Comparison of ENCODE assay signal across 23 cellular contexts in the genomic region with DNA sequence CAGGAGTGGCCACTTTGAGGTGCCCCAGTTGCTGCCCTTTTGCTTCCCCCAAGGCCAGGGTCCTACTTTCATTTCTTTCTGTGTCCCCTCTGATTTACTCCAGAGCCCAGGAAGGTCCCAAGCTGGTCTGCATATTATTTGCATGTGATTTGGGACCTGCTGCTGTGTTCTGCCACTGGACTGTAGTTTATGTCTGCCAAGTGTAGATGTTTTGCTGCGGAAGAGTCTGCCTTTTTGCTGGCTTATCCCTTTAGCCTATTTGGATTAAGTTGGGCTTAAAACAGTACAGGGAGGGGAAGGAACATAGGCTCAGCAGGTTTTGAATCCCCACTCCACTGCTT. TPM values are rescaled to one million over a fixed set of nuclear protein-coding genes. Genes with fewer than 3 reads are reported as not detected.
DNase-seq lines count a peak whose midpoint lies in the region; ATAC-seq, FAIRE-seq and TF ChIP-seq lines count a peak whose summit lies in the region.
"Had no signal": no experiment of that assay in that cellular context is flagged by ENCODE, and none has a peak within 500 bp of the region (broad histone marks: within the 10 kb centered on the region; RNA-seq: fewer than 3 reads in every experiment).

No MANE protein-coding gene starts in this region.

- no peak overlapping the region for H2AK5ac ChIP-seq in H1 (ENCODE audit: low read depth, low read length)

- CTCF ChIA-PET in HepG2 (lab: Yijun Ruan, JAX; ENCODE audit: low intra/inter-chr PET ratio, low total read pairs), result no interaction called here
- CTCF ChIA-PET in H1 (lab: Charles Lee; ENCODE audit: partially characterized antibody), result interaction anchor here (0.6 to 3.7 kb wide), 32 partner anchors 9 to 483 kb away, joined by 3 to 19 read pairs (median 3); a partner anchor contains a TSS

- no peak overlapping the region for H2BK120ac ChIP-seq in H1 (replicated peaks; ENCODE audit: low read depth, low read length)

- TF ChIP-seq POLR2A in HepG2 (IDR thresholded peaks at IDR 0.05; ENCODE audit: insufficient read depth in 1 of 2, low read depth in 2 of 2, low read length in 2 of 2), result no peak
- no peak for TF ChIP-seq POLR2A in right lobe of liver (IDR thresholded peaks at IDR 0.05)
- no peak for TF ChIP-seq POLR2A in H1 (IDR thresholded peaks at IDR 0.05; ENCODE audit: control extremely low read depth in 1 of 2, low read depth in 2 of 2, low read length in 2 of 2)
- TF ChIP-seq POLR2A in lower leg skin (IDR thresholded peaks at IDR 0.05), result no peak

- DNase-seq in HepG2 (ENCODE audit: low spot score) (no peak), right lobe of liver (no peak), RWPE2 (ENCODE audit: low spot score) (no peak), H1 (ENCODE audit: low read depth in 1 of 2, low spot score in 2 of 2) (no peak), DMS153 (lab: John Stamatoyannopoulos, UW) (no peak), lower lobe of right lung (no peak), T-helper 9 cell (no peak), lower leg skin (ENCODE audit: low spot score in 2 of 2) (no peak)
- DNase-seq: ACHN; CD4-positive, CD25-positive, alpha-beta regulatory T cell; GM23248; HCEC 1CT; NCI-H1092; NCI-H1417 treated with DMSO at 0.1 percent for 48 hours; NCI-H1694 treated with DMSO at 0.1 percent for 48 hours; NCI-H2081 treated with DMSO at 0.1 percent for 48 hours; NCI-H2171; NCI-H226; SHP77 had no signal

- in situ Hi-C loops in HepG2 (cut with HindIII; ENCODE audit: extremely low pct_ligation_motif_present, low pct_unique_long_range_greater_than_20kb), result no loop called here

- no TSS peak for BruUV-seq in HepG2 (replicated peaks; lab: Mats Ljungman, UMichigan)

- H3K23ac ChIP-seq in H1 (ENCODE audit: insufficient read length), result no peak overlapping the region

- no peak overlapping the region for H2BK15ac ChIP-seq in H1 (ENCODE audit: low read length)

- no peak overlapping the region for H4K91ac ChIP-seq in H1 (replicated peaks; ENCODE audit: insufficient read length, low read length)

- no peak overlapping the region for H3K14ac ChIP-seq in H1 (ENCODE audit: insufficient read length)

- no peak for TF ChIP-seq RAD21 in HepG2 (CRISPR knock-in tag; IDR thresholded peaks at IDR 0.05)
- no peak for TF ChIP-seq RAD21 in H1 (IDR thresholded peaks at IDR 0.05 in 1 of 2, conservative IDR thresholded peaks at IDR 0.05 in 1 of 2; ENCODE audit: low read depth in 2 of 2, low read length in 2 of 2)

- H3K36me3 ChIP-seq in HepG2 (replicated peaks in 1 of 2; ENCODE audit: control insufficient read depth in 1 of 2, insufficient read depth in 2 of 2, low read length in 2 of 2), result no peaks in the 10 kb centered on the region
- H3K36me3 ChIP-seq in right lobe of liver, result no peaks in the 10 kb centered on the region
- no peaks in the 10 kb centered on the region for H3K36me3 ChIP-seq in RWPE2 (ENCODE audit: low read depth)
- H3K36me3 ChIP-seq in H1 (ENCODE audit: control insufficient read depth in 2 of 4, insufficient read depth in 4 of 4, low read length in 3 of 4), result no peaks in the 10 kb centered on the region
- no peaks in the 10 kb centered on the region for H3K36me3 ChIP-seq in lower lobe of right lung
- H3K36me3 ChIP-seq: BE2C had no signal

- no peak for TF ChIP-seq CTCF in HepG2 (CRISPR knock-in tag; IDR thresholded peaks at IDR 0.05)
- TF ChIP-seq CTCF in right lobe of liver (IDR thresholded peaks at IDR 0.05), result no peak
- TF ChIP-seq CTCF in RWPE2 (IDR thresholded peaks at IDR 0.05; ENCODE audit: poor library complexity, severe bottlenecking), result no peak
- TF ChIP-seq CTCF in H1 (IDR thresholded peaks at IDR 0.05; ENCODE audit: control extremely low read depth in 1 of 3, insufficient read depth in 1 of 3, low read depth in 1 of 3, low read length in 3 of 3), result no peak
- no peak for TF ChIP-seq CTCF in lower lobe of right lung (IDR thresholded peaks at IDR 0.05)
- TF ChIP-seq CTCF in lower leg skin (IDR thresholded peaks at IDR 0.05), result no peak

- H2BK5ac ChIP-seq in H1 (ENCODE audit: low read depth, low read length), result no peak overlapping the region

- 50% methylated on average over 1 of the region's 1 CpG for WGBS in HepG2 (ENCODE audit: low lambda C conversion rate)
- WGBS in right lobe of liver (ENCODE audit: insufficient coverage, low coverage, low lambda C conversion rate, missing lambda C conversion rate), result no CpG with 5 or more reads among the region's 1 CpG
- WGBS in H1 (ENCODE audit: extremely low coverage in 1 of 2, insufficient coverage in 1 of 2, insufficient read length in 1 of 2, insufficient replicate concordance in 2 of 2, low coverage in 1 of 2, low lambda C conversion rate in 2 of 2, missing lambda C conversion rate in 1 of 2), 2 experiments, result 96% methylated on average over 1 of the region's 1 CpG; no CpG with 5 or more reads in 1 of the 2 experiments
- WGBS in lower leg skin, 2 donors, result 89 to 93% methylated on average over 1 of the region's 1 CpG

- TF ChIP-seq EP300 in HepG2 (IDR thresholded peaks at IDR 0.05; ENCODE audit: low read depth in 2 of 2, low read length in 2 of 2) (no peak), HepG2 (CRISPR knock-in tag; IDR thresholded peaks at IDR 0.05; ENCODE audit: borderline replicate concordance) (no peak), H1 (IDR thresholded peaks at IDR 0.05; ENCODE audit: borderline replicate concordance in 1 of 2, low read depth in 2 of 2, low read length in 2 of 2) (no peak)

- no peak for FAIRE-seq in HepG2 (lab: Jason Lieb, UNC)
- FAIRE-seq in H1 (lab: Jason Lieb, UNC), result no peak
- FAIRE-seq: D721Med had no signal

- no peak overlapping the region for H4K5ac ChIP-seq in H1 (ENCODE audit: insufficient read length, low read depth, low read length)

- no peaks in the 10 kb centered on the region for H3K79me2 ChIP-seq in HepG2 (ENCODE audit: insufficient read depth, low read length)
- H3K79me2 ChIP-seq in H1 (ENCODE audit: control insufficient read depth in 1 of 2, insufficient read depth in 2 of 2, low read length in 2 of 2), result no peaks in the 10 kb centered on the region

- H3K4me1 ChIP-seq in HepG2 (ENCODE audit: insufficient read depth, low read length), result peaks cover 11% of the 10 kb centered on the region
- H3K4me1 ChIP-seq in right lobe of liver, result no peaks in the 10 kb centered on the region
- H3K4me1 ChIP-seq in RWPE2 (ENCODE audit: insufficient read depth, poor library complexity, severe bottlenecking), result peaks cover 17% of the 10 kb centered on the region
- peaks cover 0 to 2% (median 0%) of the 10 kb centered on the region in 4 experiments; a peak in 1 of 7 replicates for H3K4me1 ChIP-seq in H1 (replicated peaks in 1 of 4; ENCODE audit: control insufficient read depth in 3 of 4, insufficient read depth in 4 of 4, low read length in 3 of 4)
- H3K4me1 ChIP-seq in lower lobe of right lung, result peaks cover 9% of the 10 kb centered on the region
- H3K4me1 ChIP-seq: BE2C had no signal

- no peak overlapping the region for H2AFZ ChIP-seq in HepG2 (ENCODE audit: low read length)
- peak overlapping the region; percentile 66; the same call in 1 of the 2 replicates for H2AFZ ChIP-seq in H1 (ENCODE audit: low read length)
- H2AFZ ChIP-seq: GM23248 had no signal

- H3K23me2 ChIP-seq in H1 (ENCODE audit: low read depth, low read length), result no peaks in the 10 kb centered on the region

- H3K18ac ChIP-seq in H1 (ENCODE audit: extremely low read depth, low read length), result no peak overlapping the region

- H2BK20ac ChIP-seq in H1 (ENCODE audit: low read length), result no peak overlapping the region

- no peak for ATAC-seq in HepG2
- no peak for ATAC-seq in right lobe of liver
- ATAC-seq in RWPE2 (ENCODE audit: low read depth), result no peak
- no peak for ATAC-seq in lower lobe of right lung

- H3K4me2 ChIP-seq in HepG2 (ENCODE audit: low read depth, low read length) (no peak overlapping the region), H1 (ENCODE audit: insufficient read depth in 1 of 2, low read depth in 2 of 2, low read length in 2 of 2) (no peak overlapping the region)

- intact Hi-C loops in HepG2 (cut with micrococcal nuclease; ENCODE audit: unreplicated experiment) (no loop called here), right lobe of liver (cut with DNase I) (no loop called here), lower lobe of right lung (cut with DNase I) (no loop called here), lower leg skin (cut with DNase I; ENCODE audit: low total_unique reads) (no loop called here)

- no peak overlapping the region for H2BK12ac ChIP-seq in H1 (ENCODE audit: low read depth, low read length)

- H3K27ac ChIP-seq in HepG2 (ENCODE audit: extremely low read length, insufficient read depth, low read length), result no peak overlapping the region
- H3K27ac ChIP-seq in right lobe of liver, result no peak overlapping the region
- H3K27ac ChIP-seq in RWPE2 (ENCODE audit: poor library complexity, severe bottlenecking), result peak overlapping the region; percentile 62
- H3K27ac ChIP-seq in H1 (ENCODE audit: low read depth, low read length), result no peak overlapping the region
- no peak overlapping the region for H3K27ac ChIP-seq in lower lobe of right lung
- H3K27ac ChIP-seq: GM23248 had no signal

- H3K27me3 ChIP-seq in HepG2 (ENCODE audit: control insufficient read depth in 1 of 2, insufficient read depth in 2 of 2, low read length in 2 of 2) (peaks cover 0 to 8% of the 10 kb centered on the region in 2 experiments; a peak in 2 of 5 replicates), right lobe of liver (peaks cover 0 to 7% of the 10 kb centered on the region in 2 donors), RWPE2 (ENCODE audit: insufficient read depth, poor library complexity, severe bottlenecking) (no peaks in the 10 kb centered on the region), H1 (replicated peaks in 1 of 4; ENCODE audit: control insufficient read depth in 3 of 4, extremely low read depth in 1 of 4, insufficient read depth in 3 of 4, low read length in 3 of 4) (peaks cover 0 to 8% (median 1%) of the 10 kb centered on the region in 4 experiments; a peak in 4 of 7 replicates), lower lobe of right lung (ENCODE audit: low read depth) (peaks cover 20% of the 10 kb centered on the region)
- H3K27me3 ChIP-seq: BE2C had no signal

- no peaks in the 10 kb centered on the region for H3K79me1 ChIP-seq in H1 (ENCODE audit: low read depth, low read length)

- no peak overlapping the region for H3K56ac ChIP-seq in H1 (replicated peaks; ENCODE audit: insufficient read length, low read depth, low read length)

- H3K4me3 ChIP-seq in HepG2 (replicated peaks in 1 of 3; ENCODE audit: insufficient read depth in 1 of 3, low read depth in 2 of 3, low read length in 3 of 3) (no peak overlapping the region), right lobe of liver (no peak overlapping the region), RWPE2 (ENCODE audit: severe bottlenecking) (no peak overlapping the region), H1 (ENCODE audit: extremely low read depth in 1 of 4, insufficient read depth in 2 of 4, low read depth in 3 of 4, low read length in 4 of 4) (no peak overlapping the region), lower lobe of right lung (no peak overlapping the region), lower leg skin (ENCODE audit: low read depth, poor library complexity, severe bottlenecking) (no peak overlapping the region)
- H3K4me3 ChIP-seq: GM23248 had no signal

- H3K4ac ChIP-seq in H1 (replicated peaks; ENCODE audit: insufficient read length, low read depth, low read length), result no peak overlapping the region

- POLR2A ChIA-PET in HepG2 (lab: Yijun Ruan, JAX), result no interaction called here
- POLR2A ChIA-PET in H1 (lab: Charles Lee; ENCODE audit: partially characterized antibody), result interaction anchor here (0.7 kb wide), 1 partner anchor 9 kb away, joined by 3 read pairs; no protein-coding TSS in a partner anchor

- no peak overlapping the region for H3K9ac ChIP-seq in HepG2 (ENCODE audit: insufficient read depth, low read depth, low read length)
- no peak overlapping the region for H3K9ac ChIP-seq in H1 (replicated peaks in 1 of 4; ENCODE audit: extremely low read depth in 1 of 4, low read depth in 3 of 4, low read length in 3 of 4)
- H3K9ac ChIP-seq: GM23248 had no signal

- H4K20me1 ChIP-seq in HepG2 (ENCODE audit: insufficient read depth, low read length) (no peaks in the 10 kb centered on the region), H1 (replicated peaks in 1 of 2; ENCODE audit: control insufficient read depth in 1 of 2, insufficient read depth in 2 of 2, low read length in 2 of 2) (no peaks in the 10 kb centered on the region)

- H4K8ac ChIP-seq in H1 (ENCODE audit: extremely low read depth, insufficient read depth, low read length), result no peak overlapping the region

- no peaks in the 10 kb centered on the region for H3K9me3 ChIP-seq in HepG2 (ENCODE audit: low read length)
- H3K9me3 ChIP-seq in right lobe of liver, result no peaks in the 10 kb centered on the region
- H3K9me3 ChIP-seq in RWPE2 (ENCODE audit: severe bottlenecking), result no peaks in the 10 kb centered on the region
- no peaks in the 10 kb centered on the region for H3K9me3 ChIP-seq in H1 (ENCODE audit: insufficient read depth in 2 of 2, low read depth in 1 of 2, low read length in 1 of 2)
- H3K9me3 ChIP-seq in lower lobe of right lung, result no peaks in the 10 kb centered on the region
- H3K9me3 ChIP-seq: BE2C had no signal

RNA-seq across cellular contexts. Expression of a gene that starts 21.4 kb away (rescaled TPM):
- total RNA-seq in HepG2 (2016; rRNA removed; fragmentation: Illumina TruSeq; extraction: Trizol) (not detected in 2 replicates), right lobe of liver (under 1 TPM in 3 of 6 experiments, not detected in 3; 0.06 to 0.15 (median 0.11) TPM), lower lobe of right lung (not detected), lower leg skin (under 1 TPM; 0.04 to 0.29 (median 0.12) TPM)
- not detected in 2 replicates for total RNA-seq in HepG2 (2016; cell fraction: cytosol; rRNA removed; fragmentation: Illumina TruSeq; extraction: Trizol; ENCODE audit: low read depth)
- total RNA-seq in HepG2 (2016; cell fraction: insoluble cytoplasmic fraction; rRNA removed; fragmentation: Illumina TruSeq; extraction: Trizol), result not detected in 2 replicates
- not detected in 2 replicates for total RNA-seq in HepG2 (2016; cell fraction: membrane; rRNA removed; fragmentation: Illumina TruSeq; extraction: Trizol)
- total RNA-seq in HepG2 (2016; cell fraction: nucleus; rRNA removed; fragmentation: Illumina TruSeq; extraction: Trizol), result not detected in 2 replicates
- polyA plus RNA-seq in HepG2 (2011; rRNA removed) (not detected in 2 replicates), H1 (2011; rRNA removed) (under 0.01 TPM in 1 of 2 replicates, not detected in the other)
- not detected in 2 replicates for polyA plus RNA-seq in HepG2 (2011; cell fraction: cytosol; rRNA removed)
- polyA plus RNA-seq in HepG2 (2011; cell fraction: nucleus; rRNA removed), result not detected in 2 replicates
- not detected in 2 replicates for polyA plus RNA-seq in HepG2 (2012)
- not detected in 2 replicates for polyA plus RNA-seq in HepG2 (2016; cell fraction: cytosol; fragmentation: Illumina TruSeq; extraction: Trizol; ENCODE audit: low read depth)
- polyA plus RNA-seq in HepG2 (2016; cell fraction: insoluble cytoplasmic fraction; fragmentation: Illumina TruSeq; extraction: Trizol; ENCODE audit: low read depth), result not detected in 2 replicates
- not detected in 2 replicates for polyA plus RNA-seq in HepG2 (2016; cell fraction: membrane; fragmentation: Illumina TruSeq; extraction: Trizol; ENCODE audit: low read depth)
- not detected in 2 replicates for polyA plus RNA-seq in HepG2 (2016; cell fraction: nucleus; fragmentation: Illumina TruSeq; extraction: Trizol; ENCODE audit: insufficient read depth, low read depth)
- 2.3 TPM in 1 of 2 replicates, not detected in the other for polyA minus RNA-seq in HepG2 (2011; rRNA and poly(A)+ RNA removed; ENCODE audit: low replicate concordance)
- polyA minus RNA-seq in HepG2 (2011; cell fraction: cytosol; rRNA and poly(A)+ RNA removed), result not detected in 2 replicates
- polyA minus RNA-seq in HepG2 (2011; cell fraction: nucleus; rRNA and poly(A)+ RNA removed), result not detected in 2 replicates
- total RNA-seq in H1 (2021; fragmentation: NEBNext Ultra II Directional; extraction: Animal tissue kit (Norgen Biotek cat#: 25700)), result not detected in 2 replicates
- polyA plus RNA-seq in H1 (2011; cell fraction: cytosol; rRNA removed), result 0.01 TPM
- polyA plus RNA-seq in H1 (2011; cell fraction: nucleus; rRNA removed), result not detected
- polyA plus RNA-seq in H1 (2012, experiment 1 of 2), result not detected in 4 replicates
- not detected for polyA plus RNA-seq in H1 (2012, experiment 2 of 2)
- polyA plus RNA-seq in H1 (2013, experiment 1 of 2), result not detected
- polyA plus RNA-seq in H1 (2013, experiment 2 of 2), result under 0.01 TPM
- not detected in 2 replicates for polyA minus RNA-seq in H1 (2011; rRNA and poly(A)+ RNA removed)
- not detected for polyA minus RNA-seq in H1 (2011; cell fraction: cytosol; rRNA and poly(A)+ RNA removed)
- polyA minus RNA-seq in H1 (2011; cell fraction: nucleus; rRNA and poly(A)+ RNA removed), result not detected
- total RNA-seq: CD4-positive, CD25-positive, alpha-beta regulatory T cell; Daoy; G401 had no signal
- polyA plus RNA-seq: CD4-positive, CD25-positive, alpha-beta regulatory T cell; GM23248 had no signal
